In the genomic region with DNA sequence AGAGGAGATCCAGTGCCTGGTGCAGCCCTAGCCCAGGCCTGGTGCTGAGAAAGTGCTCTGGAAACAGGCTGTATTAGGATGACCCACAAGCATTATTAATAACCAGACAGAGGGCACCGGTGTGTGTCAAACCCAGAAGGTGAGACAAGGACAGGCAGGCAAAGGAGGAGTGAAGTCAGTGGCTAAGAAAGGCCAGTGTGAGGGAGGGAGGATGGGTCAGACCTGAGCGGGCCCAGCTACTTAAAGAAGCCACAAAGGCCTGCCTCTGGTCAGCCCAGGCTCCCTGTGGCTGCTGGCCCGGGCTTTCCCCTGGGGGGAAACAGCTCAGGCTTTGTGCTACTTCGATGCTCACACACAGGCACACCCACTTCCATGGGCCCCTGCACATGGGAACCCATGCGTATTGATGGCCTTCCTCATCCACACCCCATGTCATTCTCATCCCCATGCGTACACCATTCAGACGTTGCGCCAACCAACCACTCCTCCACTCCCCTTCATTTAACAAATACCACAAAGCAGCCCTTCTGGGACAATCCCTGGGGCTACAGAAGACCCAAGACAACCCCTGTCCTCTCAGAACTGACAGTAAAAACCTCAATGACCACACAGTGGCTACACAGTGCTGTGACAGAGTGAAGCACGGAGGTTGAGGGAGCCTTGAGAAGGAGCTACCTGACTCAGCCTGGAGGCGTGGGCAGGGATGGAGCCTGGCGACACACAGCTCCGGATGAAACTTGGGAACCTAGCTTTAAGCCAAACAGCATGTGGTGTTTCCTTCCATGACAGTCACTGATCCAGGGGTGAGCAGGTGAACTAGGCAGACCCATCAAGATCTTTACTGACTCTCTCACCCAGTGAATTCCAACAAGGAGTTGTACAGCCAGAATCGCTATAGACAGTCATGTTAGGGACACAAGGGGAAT, we compare ENCODE assay signal across 12 cellular contexts. TPM values are rescaled to one million over a fixed set of nuclear protein-coding genes. Genes with fewer than 3 reads are reported as not detected.
DNase-seq lines count a peak whose midpoint lies in the region; ATAC-seq and TF ChIP-seq lines count a peak whose summit lies in the region.
"Had no signal": no experiment of that assay in that cellular context is flagged by ENCODE, and none has a peak within 500 bp of the region (broad histone marks: within the 10 kb centered on the region; RNA-seq: fewer than 3 reads in every experiment).

No MANE protein-coding gene starts in this region.

- H3K36me3 Mint-ChIP-seq in activated naive CD4-positive, alpha-beta T cell treated with anti-CD3 and anti-CD28 coated beads, Interleukin-2, amount 50 U/mL, for 24 hours: no peaks in the 10 kb centered on the region
- no peaks in the 10 kb centered on the region for H3K36me3 Mint-ChIP-seq in MCF 10A (ENCODE audit: insufficient read depth, unreplicated experiment)

- peaks cover 22% of the 10 kb centered on the region for H3K4me1 Mint-ChIP-seq in activated naive CD4-positive, alpha-beta T cell treated with anti-CD3 and anti-CD28 coated beads, Interleukin-2, amount 50 U/mL, for 24 hours
- peaks cover 4% of the 10 kb centered on the region for H3K4me1 Mint-ChIP-seq in MCF 10A (ENCODE audit: insufficient read depth, unreplicated experiment)

- peaks cover 9 to 35% of the 10 kb centered on the region in 2 donors for H3K4me1 ChIP-seq in thyroid gland

- H3K36me3 ChIP-seq in thyroid gland: no peaks in the 10 kb centered on the region
- H3K36me3 ChIP-seq: tibial artery had no signal

- H3K27ac Mint-ChIP-seq in activated naive CD4-positive, alpha-beta T cell treated with anti-CD3 and anti-CD28 coated beads, Interleukin-2, amount 50 U/mL, for 24 hours: peak overlapping the region; percentile 62
- H3K27ac Mint-ChIP-seq in MCF 10A (ENCODE audit: low read depth, unreplicated experiment): no peak overlapping the region

- intact Hi-C loops in thyroid gland (cut with DNase I): no loop called here
- intact Hi-C loops in MCF 10A (cut with micrococcal nuclease): loop anchor here (1.0 kb wide), 2 partner anchors 44 to 138 kb away; no protein-coding TSS in a partner anchor

- no TSS peak for BruUV-seq in MCF 10A (replicated peaks; lab: Mats Ljungman, UMichigan)

- H3K27me3 Mint-ChIP-seq in activated naive CD4-positive, alpha-beta T cell treated with anti-CD3 and anti-CD28 coated beads, Interleukin-2, amount 50 U/mL, for 24 hours: no peaks in the 10 kb centered on the region
- no peaks in the 10 kb centered on the region for H3K27me3 Mint-ChIP-seq in MCF 10A (ENCODE audit: insufficient read depth, unreplicated experiment)

- 81 to 88% methylated on average over 5 to 12 of the region's 13 CpGs for WGBS in thyroid gland, 2 donors

- CTCF ChIA-PET in MCF 10A (lab: Yijun Ruan, JAX): interaction anchor here (0.5 to 1.4 kb wide), 2 partner anchors 12 to 158 kb away, joined by 5 to 6 read pairs; no protein-coding TSS in a partner anchor

- no peak overlapping the region for H3K4me3 ChIP-seq in thyroid gland (replicated peaks in 1 of 3)
- H3K4me3 ChIP-seq: tibial artery had no signal

- no peak overlapping the region for H3K27ac ChIP-seq in thyroid gland
- H3K27ac ChIP-seq: tibial artery had no signal

- TF ChIP-seq CTCF in thyroid gland (IDR thresholded peaks at IDR 0.05) (no peak), MCF 10A (IDR thresholded peaks at IDR 0.05; ENCODE audit: unreplicated experiment) (no peak)

- TF ChIP-seq POLR2A in thyroid gland (IDR thresholded peaks at IDR 0.05): no peak

- ATAC-seq in HG02763 (IDR thresholded peaks at IDR 0.05; ENCODE audit: unreplicated experiment): peak; percentile 41
- ATAC-seq in HG03571 (IDR thresholded peaks at IDR 0.05; ENCODE audit: unreplicated experiment): peak; percentile 63

- H3K9me3 Mint-ChIP-seq in activated naive CD4-positive, alpha-beta T cell treated with anti-CD3 and anti-CD28 coated beads, Interleukin-2, amount 50 U/mL, for 24 hours: no peaks in the 10 kb centered on the region
- H3K9me3 Mint-ChIP-seq in MCF 10A (ENCODE audit: unreplicated experiment): no peaks in the 10 kb centered on the region

- DNase-seq in activated naive CD4-positive, alpha-beta T cell treated with Interleukin-2 at 50 U/mL for 16 hours: no peak
- DNase-seq in thyroid gland (peak; percentile 23 to 31), MCF 10A (ENCODE audit: unreplicated experiment) (no peak), NCI-H1417 treated with DMSO at 0.1 percent for 48 hours (lab: John Stamatoyannopoulos, UW) (no peak), dedifferentiated amniotic fluid mesenchymal stem cell (ENCODE audit: extremely low spot score) (no peak)
- DNase-seq: activated T-cell treated with anti-CD3 and anti-CD28 coated beads for 4 hours, GDM1, NCI-H510A treated with DMSO at 0.1 percent for 48 hours, tibial artery had no signal

- H3K9me3 ChIP-seq in thyroid gland: no peaks in the 10 kb centered on the region
- H3K9me3 ChIP-seq: tibial artery had no signal

- no peak overlapping the region for H3K4me3 Mint-ChIP-seq in activated naive CD4-positive, alpha-beta T cell treated with anti-CD3 and anti-CD28 coated beads, Interleukin-2, amount 50 U/mL, for 24 hours
- H3K4me3 Mint-ChIP-seq in MCF 10A (ENCODE audit: unreplicated experiment): no peak overlapping the region

- H3K27me3 ChIP-seq in thyroid gland: no peaks in the 10 kb centered on the region
- H3K27me3 ChIP-seq: tibial artery had no signal

- POLR2A ChIA-PET in MCF 10A (lab: Yijun Ruan, JAX): no interaction called here

RNA-seq across cellular contexts. Expression of gene MTM1, which starts 24.9 kb away (rescaled TPM):
- total RNA-seq in thyroid gland (10 to 100 TPM; 16.3 to 50.0 (median 22.8) TPM), MCF 10A (2022) (11.6 and 11.9 TPM in 2 replicates)

Comparison
In these comparisons a context has a peak if more than half of its experiments do, and no peak if none do; other contexts are left out.
1. DNase-seq: peak in thyroid gland (2 of 2); none in activated naive CD4-positive, alpha-beta T cell treated with Interleukin-2 at 50 U/mL for 16 hours (single experiment), MCF 10A (single experiment), NCI-H1417 treated with DMSO at 0.1 percent for 48 hours (single experiment) and dedifferentiated amniotic fluid mesenchymal stem cell (single experiment).